Comparison of ENCODE assay signal across 9 cellular contexts in genomic region chr10:100007239-100008141, GRCh38. TPM values are rescaled to one million over a fixed set of nuclear protein-coding genes. Genes with fewer than 3 reads are reported as not detected.
DNase-seq lines count a peak whose midpoint lies in the region; ATAC-seq, FAIRE-seq and TF ChIP-seq lines count a peak whose summit lies in the region.
"Had no signal": no experiment of that assay in that cellular context is flagged by ENCODE, and none has a peak within 500 bp of the region (broad histone marks: within the 10 kb centered on the region; RNA-seq: fewer than 3 reads in every experiment).

No MANE protein-coding gene starts in this region.

- no peaks in the 10 kb centered on the region for H3K9me3 Mint-ChIP-seq in stimulated activated naive CD8-positive, alpha-beta T cell treated with anti-CD3 and anti-CD28 coated beads, Interleukin-15, Interleukin-2, amounts not matched to agents 100 ng/mL and 50 ng/mL, for 24 hours

- no peak overlapping the region for H2AFZ ChIP-seq in K562 (ENCODE audit: low read depth, low read length)

- H3K4me2 ChIP-seq in K562 (ENCODE audit: insufficient read depth, low read length) = 0 out of 2 replicates have a peak overlapping the region, but pooled peaks have one; percentile 87

- no peak for ATAC-seq in stimulated activated naive CD8-positive, alpha-beta T cell treated with anti-CD3 and anti-CD28 coated beads, Interleukin-15, Interleukin-2, amounts not matched to agents 100 U/mL and 50 U/mL, for 24 hours
- no peak for ATAC-seq in K562
- no peak for ATAC-seq in GM18868 (IDR thresholded peaks at IDR 0.05; ENCODE audit: unreplicated experiment)
- no peak for ATAC-seq in upper lobe of left lung (ENCODE audit: low FRiP score in 2 of 2)

- H3K4me1 ChIP-seq in K562 (replicated peaks in 1 of 2; ENCODE audit: control insufficient read depth in 2 of 2, insufficient read depth in 2 of 2, low read length in 2 of 2) (peaks cover 12 to 24% of the 10 kb centered on the region in 2 experiments; a peak in 4 of 5 replicates), mesodermal cell (ENCODE audit: control insufficient read depth, insufficient read depth, low read length, poor library complexity, severe bottlenecking) (peaks cover 22% of the 10 kb centered on the region), upper lobe of left lung (peaks cover 25 to 48% (median 32%) of the 10 kb centered on the region in 4 donors)

- peak overlapping the region; percentile 78 for H3K27ac Mint-ChIP-seq in stimulated activated naive CD8-positive, alpha-beta T cell treated with anti-CD3 and anti-CD28 coated beads, Interleukin-15, Interleukin-2, amounts not matched to agents 100 ng/mL and 50 ng/mL, for 24 hours

- H3K9me3 ChIP-seq in K562 (replicated peaks; ENCODE audit: control insufficient read depth, insufficient read depth, low read depth, low read length) (no peaks in the 10 kb centered on the region), mesodermal cell (ENCODE audit: control insufficient read depth, low read length) (peaks cover 5% of the 10 kb centered on the region), upper lobe of left lung (no peaks in the 10 kb centered on the region)

- H3K36me3 Mint-ChIP-seq in stimulated activated naive CD8-positive, alpha-beta T cell treated with anti-CD3 and anti-CD28 coated beads, Interleukin-15, Interleukin-2, amounts not matched to agents 100 ng/mL and 50 ng/mL, for 24 hours (ENCODE audit: low read depth) = no peaks in the 10 kb centered on the region

- TF ChIP-seq CTCF in K562 (IDR thresholded peaks at IDR 0.05 in 2 of 3, conservative IDR thresholded peaks at IDR 0.05 in 1 of 3; ENCODE audit: insufficient read depth in 2 of 3, low read depth in 1 of 3, low read length in 3 of 3) = no peak
- no peak for TF ChIP-seq CTCF in upper lobe of left lung (IDR thresholded peaks at IDR 0.05)

- in situ Hi-C loops in K562 (cut with MboI) = no loop called here

- H3K27me3 Mint-ChIP-seq in stimulated activated naive CD8-positive, alpha-beta T cell treated with anti-CD3 and anti-CD28 coated beads, Interleukin-15, Interleukin-2, amounts not matched to agents 100 ng/mL and 50 ng/mL, for 24 hours = peaks cover 4% of the 10 kb centered on the region

- no peak for TF ChIP-seq RAD21 in K562 (CRISPR knock-in tag; conservative IDR thresholded peaks at IDR 0.05 in 1 of 2, IDR thresholded peaks at IDR 0.05 in 1 of 2)

- WGBS in K562 (ENCODE audit: insufficient coverage, low coverage, missing lambda C conversion rate) = 52% methylated on average over 10 of the region's 10 CpGs
- 88% methylated on average over 7 of the region's 10 CpGs for WGBS in mesodermal cell (ENCODE audit: insufficient coverage in 2 of 2), 2 experiments
- WGBS in upper lobe of left lung, 2 donors = 63 to 68% methylated on average over 10 of the region's 10 CpGs

- TF ChIP-seq POLR2A in K562 (conservative IDR thresholded peaks at IDR 0.05) (no peak), upper lobe of left lung (IDR thresholded peaks at IDR 0.05) (no peak)

- TF ChIP-seq EP300 in K562 (IDR thresholded peaks at IDR 0.05; ENCODE audit: low read length) (no peak), upper lobe of left lung (IDR thresholded peaks at IDR 0.05) (no peak)

- DNase-seq in stimulated activated naive CD8-positive, alpha-beta T cell treated with anti-CD3 and anti-CD28 coated beads, Interleukin-15, Interleukin-2, amounts not matched to agents 100 U/mL and 50 U/mL, for 24 hours = no peak
- DNase-seq in K562 (ENCODE audit: extremely low read depth in 1 of 4, low spot score in 3 of 4) (no peak), NCI-H2081 (lab: John Stamatoyannopoulos, UW) (no peak), kidney glomerular epithelial cell (lab: John Stamatoyannopoulos, UW) (no peak), upper lobe of left lung (no peak)
- DNase-seq: GF-D8 had no signal

- POLR2A ChIA-PET in K562 (lab: Yijun Ruan, JAX) = interaction anchor here (0.9 to 1.4 kb wide), 2 partner anchors 10 to 12 kb away, joined by 4 read pairs; no protein-coding TSS in a partner anchor

- H3K4me3 Mint-ChIP-seq in stimulated activated naive CD8-positive, alpha-beta T cell treated with anti-CD3 and anti-CD28 coated beads, Interleukin-15, Interleukin-2, amounts not matched to agents 100 ng/mL and 50 ng/mL, for 24 hours = peak overlapping the region; percentile 44

- H3K27me3 ChIP-seq in K562 (ENCODE audit: control insufficient read depth in 2 of 2, insufficient read depth in 2 of 2, low read length in 2 of 2) (no peaks in the 10 kb centered on the region), upper lobe of left lung (no peaks in the 10 kb centered on the region)

- peaks cover 21% of the 10 kb centered on the region for H3K79me2 ChIP-seq in K562 (ENCODE audit: control insufficient read depth, insufficient read depth, low read length)

- H3K4me3 ChIP-seq in K562 (no peak overlapping the region), mesodermal cell (ENCODE audit: extremely low read depth, insufficient read depth, low read length, poor library complexity, severe bottlenecking) (peak overlapping the region; percentile 69), upper lobe of left lung (peak overlapping the region in 1 of 4 donors; percentile 92)

- H3K27ac ChIP-seq in K562 (ENCODE audit: extremely low read depth, low read depth, low read length) = no peak overlapping the region
- peak overlapping the region; percentile 52 for H3K27ac ChIP-seq in mesodermal cell (ENCODE audit: low read depth, low read length, severe bottlenecking)
- H3K27ac ChIP-seq in upper lobe of left lung = peak overlapping the region in 2 of 4 donors; percentile 21 to 62

- no peaks in the 10 kb centered on the region for H3K9me1 ChIP-seq in K562 (ENCODE audit: control insufficient read depth, insufficient read depth, low read length)

- intact Hi-C loops in K562 (cut with micrococcal nuclease) = no loop called here

- H4K20me1 ChIP-seq in K562 (replicated peaks; ENCODE audit: control insufficient read depth, insufficient read depth, low read length) = 0 out of 2 replicates have a peak, but pooled peaks cover 7% of the 10 kb centered on the region

- H3K9ac ChIP-seq in K562 (ENCODE audit: insufficient read depth in 1 of 2, low read depth in 2 of 2, low read length in 2 of 2) = no peak overlapping the region

- BruUV-seq in K562 (replicated peaks; lab: Mats Ljungman, UMichigan) = no TSS peak

- H3K36me3 ChIP-seq in K562 (ENCODE audit: control insufficient read depth, insufficient read depth, low read length) = no peaks in the 10 kb centered on the region
- peaks cover 14% of the 10 kb centered on the region for H3K36me3 ChIP-seq in mesodermal cell (ENCODE audit: control insufficient read depth, insufficient read depth, low read length)
- no peaks in the 10 kb centered on the region for H3K36me3 ChIP-seq in upper lobe of left lung

- no peak for FAIRE-seq in K562 (lab: Jason Lieb, UNC)

- peaks cover 56% of the 10 kb centered on the region for H3K4me1 Mint-ChIP-seq in stimulated activated naive CD8-positive, alpha-beta T cell treated with anti-CD3 and anti-CD28 coated beads, Interleukin-15, Interleukin-2, amounts not matched to agents 100 ng/mL and 50 ng/mL, for 24 hours (ENCODE audit: low read depth)

- CTCF ChIA-PET in K562 (lab: Yijun Ruan, JAX; ENCODE audit: low intra/inter-chr PET ratio) = interaction anchor here (0.6 kb wide), 2 partner anchors 22 to 395 kb away, joined by 3 read pairs; no protein-coding TSS in a partner anchor

TF ChIP-seq in K562, 482 proteins besides CTCF, POLR2A, EP300 and RAD21 (continues in another document):
- TF ChIP-seq CCNT2 (IDR thresholded peaks at IDR 0.05; ENCODE audit: borderline replicate concordance, extremely low read depth, insufficient read length, low read depth, low read length) (no peak), E2F1 (CRISPR knock-in tag; IDR thresholded peaks at IDR 0.05) (no peak), CTBP1 (IDR thresholded peaks at IDR 0.05; ENCODE audit: borderline replicate concordance) (no peak), NFXL1 (CRISPR knock-in tag; IDR thresholded peaks at IDR 0.05) (no peak)

RNA-seq across cellular contexts. Expression of gene DNMBP, which starts 2.3 kb away (rescaled TPM):
- total RNA-seq in K562 (2011; cell fraction: chromatin; rRNA removed; ENCODE audit: low replicate concordance) = 9.9 and 13.0 TPM in 2 replicates
- 4.3 and 4.8 TPM in 2 replicates for total RNA-seq in K562 (2011; cell fraction: nucleolus; rRNA removed)
- total RNA-seq in K562 (2011; cell fraction: nucleoplasm; rRNA removed) = 5.6 and 6.0 TPM in 2 replicates
- 1.8 and 1.9 TPM in 2 replicates for total RNA-seq in K562 (2014; rRNA removed)
- 2.1 and 2.2 TPM in 2 replicates for total RNA-seq in K562 (2014; rRNA removed; fragmentation: Illumina TruSeq; extraction: Trizol)
- total RNA-seq in K562 (2015; rRNA removed; fragmentation: Illumina TruSeq; extraction: Trizol) = 2.8 and 3.2 TPM in 2 replicates
- 3.2 and 3.5 TPM in 2 replicates for total RNA-seq in K562 (2021)
- polyA plus RNA-seq in K562 (2011; rRNA removed) = 2.1 and 3.2 TPM in 2 replicates
- 1.8 and 3.2 TPM in 2 replicates for polyA plus RNA-seq in K562 (2011; cell fraction: cytosol; rRNA removed)
- 3.3 and 3.7 TPM in 2 replicates for polyA plus RNA-seq in K562 (2011; cell fraction: nucleus; rRNA removed)
- polyA plus RNA-seq in K562 (2012) = 2.6 and 3.5 TPM in 2 replicates
- polyA plus RNA-seq in K562 (2014; fragmentation: Illumina TruSeq; extraction: Trizol) = 3.1 and 3.7 TPM in 2 replicates
- 1 to 10 TPM in 1 of 2 experiments, under 1 TPM in 1; 0.83 to 1.1 TPM for polyA plus RNA-seq in K562 (2014; fragmentation: Nextera tagmentation; extraction: Ambion mirVana)
- 1.8 and 2.3 TPM in 2 replicates for polyA plus RNA-seq in K562 (2014; rRNA removed)
- 3.6 and 5.0 TPM in 2 replicates for polyA minus RNA-seq in K562 (2011; rRNA and poly(A)+ RNA removed)
- polyA minus RNA-seq in K562 (2011; cell fraction: cytosol; rRNA and poly(A)+ RNA removed) = 2.9 and 3.6 TPM in 2 replicates
- polyA minus RNA-seq in K562 (2011; cell fraction: nucleus; rRNA and poly(A)+ RNA removed) = 2.8 and 5.0 TPM in 2 replicates
- 26.5 TPM for polyA plus RNA-seq in mesodermal cell (2013, experiment 1 of 2)
- polyA plus RNA-seq in mesodermal cell (2013, experiment 2 of 2) = 26.6 TPM
- total RNA-seq in upper lobe of left lung = 10 to 100 TPM; 10.1 to 18.9 (median 12.6) TPM
